Comparison of ENCODE assay signal across 18 cellular contexts in the genomic region with DNA sequence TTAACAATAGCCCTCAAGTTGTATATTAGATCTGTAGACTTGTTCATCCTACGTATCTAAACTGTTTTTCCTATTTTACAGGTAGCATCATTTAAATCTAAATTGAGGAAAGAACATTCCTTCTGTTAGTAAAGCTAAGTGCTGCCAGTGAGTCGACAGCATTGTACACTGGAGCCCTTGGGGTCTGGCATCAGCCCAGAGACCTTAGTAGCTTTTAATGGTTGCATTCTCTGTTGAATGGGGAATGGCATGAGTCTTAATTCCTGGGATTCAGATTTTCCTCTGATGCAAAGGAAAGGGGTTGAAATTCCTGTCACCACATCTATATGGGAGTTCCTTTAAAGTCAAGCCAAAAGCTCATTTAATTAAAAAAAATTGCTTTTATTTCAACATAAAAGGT.
"Had no signal": no experiment of that assay in that cellular context is flagged by ENCODE, and none has a peak within 500 bp of the region (broad histone marks: within the 10 kb centered on the region; RNA-seq: fewer than 3 reads in every experiment).

No MANE protein-coding gene starts in this region.

- H3K79me2 ChIP-seq: hepatocyte had no signal

- H3K9me3 Mint-ChIP-seq: memory B cell, nephron had no signal

- H3K36me3 ChIP-seq: left ventricle myocardium inferior, lower lobe of right lung, right atrium auricular region, tibial artery had no signal

- H3K4me3 Mint-ChIP-seq: endodermal cell, memory B cell, naive B cell, nephron had no signal

- H3K27ac Mint-ChIP-seq: endodermal cell, memory B cell, naive B cell, nephron had no signal

- H3K4me3 ChIP-seq: coronary artery, hepatocyte, left ventricle myocardium inferior, lower lobe of right lung, psoas muscle, right atrium auricular region, tibial artery had no signal

- H3K27me3 Mint-ChIP-seq: naive B cell had no signal

- H3K4me1 Mint-ChIP-seq: endodermal cell, memory B cell had no signal

- DNase-seq: effector CD4-positive, alpha-beta T cell; endodermal cell; kidney; left cardiac atrium; left ventricle myocardium inferior; lower lobe of right lung; occipital lobe; psoas muscle; stimulated activated CD4-positive, alpha-beta T cell treated with anti-CD3 and anti-CD28 coated beads, Interleukin-12 subunit alpha, Interleukin-12 subunit beta, amount 100 ng/mL, for 4 hours; stimulated activated naive CD4-positive, alpha-beta T cell treated with Interleukin-2 at 50 U/mL for 16 hours; tibial artery had no signal

- H3K27me3 ChIP-seq: hepatocyte, right atrium auricular region, tibial artery had no signal

- H3K36me3 Mint-ChIP-seq: memory B cell, naive B cell had no signal

- H3K4me2 ChIP-seq: hepatocyte had no signal

- H3K4me1 ChIP-seq: foreskin keratinocyte, left ventricle myocardium inferior, lower lobe of right lung, psoas muscle, right atrium auricular region had no signal

- H3K27ac ChIP-seq: coronary artery, foreskin keratinocyte, hepatocyte, left ventricle myocardium inferior, lower lobe of right lung, psoas muscle, right atrium auricular region, tibial artery had no signal

- H2AFZ ChIP-seq: hepatocyte had no signal

- H3K9me3 ChIP-seq: left ventricle myocardium inferior, lower lobe of right lung, psoas muscle, right atrium auricular region, tibial artery had no signal
